1 cellular context compared by ENCODE assay signal in genomic region chr2:172285760-172286159, GRCh38.
TF ChIP-seq lines count a peak whose summit lies in the region.

No MANE protein-coding gene starts in this region.

TF ChIP-seq in H1, 55 proteins besides CTCF, POLR2A, EP300 and RAD21 (continued from another document):
- TF ChIP-seq KDM1A (IDR thresholded peaks at IDR 0.05; ENCODE audit: borderline replicate concordance, low read length) (no peak), RXRA (IDR thresholded peaks at IDR 0.05; ENCODE audit: insufficient read depth, low read depth, low read length) (no peak), KDM5A (IDR thresholded peaks at IDR 0.05; ENCODE audit: low read length) (no peak)
TF ChIP-seq in H1: peak in this region for 0.
